1 cellular context compared by ENCODE assay signal in the genomic region with DNA sequence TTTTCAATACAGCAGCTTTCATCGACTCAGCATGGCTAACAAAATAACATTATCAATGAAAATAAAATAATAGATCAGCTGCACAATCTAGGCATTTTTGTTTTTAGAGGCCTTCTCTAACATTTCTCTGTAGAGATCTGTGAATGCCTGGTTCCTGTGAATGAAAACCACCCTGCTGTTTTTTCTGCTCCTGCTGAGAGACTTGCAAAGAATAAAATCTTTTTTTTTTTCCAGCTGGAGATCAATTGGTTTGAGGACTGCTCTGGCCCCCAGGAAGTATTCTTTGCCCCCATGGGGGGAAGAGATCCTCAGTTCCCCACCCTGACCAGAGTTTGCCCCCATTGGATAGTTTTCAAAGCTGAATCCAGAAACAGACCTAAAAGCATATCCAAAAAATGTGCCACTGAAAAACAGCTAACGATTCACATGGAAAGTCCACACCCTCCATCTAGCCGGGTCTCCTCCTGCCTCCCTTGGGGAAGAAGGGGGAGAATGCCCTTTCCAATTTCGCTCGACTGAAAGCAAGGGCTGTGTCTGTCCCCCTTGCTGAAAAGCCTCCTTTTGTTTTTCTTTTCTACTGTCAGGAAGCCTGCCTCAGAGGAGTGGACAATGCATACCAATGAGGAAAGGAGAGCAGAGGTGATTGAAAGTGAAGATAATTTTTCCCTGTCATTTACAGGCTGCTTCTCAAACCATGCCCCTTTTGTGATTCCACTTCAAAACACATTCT.
TF ChIP-seq lines count a peak whose summit lies in the region.

No MANE protein-coding gene starts in this region.

TF ChIP-seq in GM23338, 12 proteins besides CTCF, POLR2A, EP300 and RAD21 (continued from another document):
- no peak for TF ChIP-seq ZNF331 (CRISPR knock-in tag; IDR thresholded peaks at IDR 0.05; ENCODE audit: low read depth)
- no peak for TF ChIP-seq CREB1 (CRISPR knock-in tag; IDR thresholded peaks at IDR 0.05; ENCODE audit: low read depth)
TF ChIP-seq in GM23338: peak in this region for 0.
